23 cellular contexts compared by ENCODE assay signal in the genomic region with DNA sequence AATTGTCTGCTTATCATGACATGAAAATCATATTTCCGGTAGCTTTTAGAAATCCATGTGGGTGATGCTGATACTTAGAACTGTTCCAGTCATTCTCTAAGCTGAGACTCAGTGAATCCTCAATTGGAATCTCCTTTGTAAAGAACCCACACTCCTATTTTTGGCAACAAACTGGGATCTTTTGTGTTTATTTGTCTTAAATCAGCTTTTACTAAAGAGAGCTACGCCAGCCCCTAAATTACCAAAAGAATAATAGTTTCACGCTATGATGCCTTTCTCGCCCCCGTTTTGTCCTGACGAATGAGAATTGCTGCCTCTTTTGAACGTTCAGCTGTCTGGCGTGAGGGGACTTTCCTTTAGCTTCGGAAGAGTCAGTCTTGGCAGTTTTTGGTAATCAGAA.
DNase-seq lines count a peak whose midpoint lies in the region; ATAC-seq, FAIRE-seq and TF ChIP-seq lines count a peak whose summit lies in the region.
"Had no signal": no experiment of that assay in that cellular context is flagged by ENCODE, and none has a peak within 500 bp of the region (broad histone marks: within the 10 kb centered on the region; RNA-seq: fewer than 3 reads in every experiment).

No MANE protein-coding gene starts in this region.

- peak overlapping the region; percentile 24; the same call in 1 of the 2 replicates for H3K18ac ChIP-seq in H1 (ENCODE audit: extremely low read depth, low read length)

- H3K27ac ChIP-seq in ACC112 (ENCODE audit: low read depth, low read length) (peak overlapping the region; percentile 99), HUES64 (ENCODE audit: low read depth, low read length) (peak overlapping the region; percentile 49; the same call in 1 of the 2 replicates), H1 (ENCODE audit: low read depth, low read length) (no peak overlapping the region), parathyroid adenoma (peak overlapping the region; percentile 47)
- H3K27ac ChIP-seq: upper lobe of right lung had no signal

- H3K4ac ChIP-seq in H1 (replicated peaks; ENCODE audit: insufficient read length, low read depth, low read length), result no peak overlapping the region

- H4K91ac ChIP-seq in H1 (replicated peaks; ENCODE audit: insufficient read length, low read length), result no peak overlapping the region

- H3K9me3 ChIP-seq in HUES64 (ENCODE audit: insufficient read depth, low read depth, low read length) (0 out of 2 replicates have a peak, but pooled peaks cover 3% of the 10 kb centered on the region), H1 (ENCODE audit: insufficient read depth in 2 of 2, low read depth in 1 of 2, low read length in 1 of 2) (peaks cover 0 to 4% of the 10 kb centered on the region in 2 experiments; a peak in 1 of 4 replicates), parathyroid adenoma (ENCODE audit: control insufficient read depth, low read length) (no peaks in the 10 kb centered on the region)
- H3K9me3 ChIP-seq: upper lobe of right lung had no signal

- POLR2A ChIA-PET in H1 (lab: Charles Lee; ENCODE audit: partially characterized antibody), result no interaction called here

- no peak for TF ChIP-seq POLR2A in H1 (IDR thresholded peaks at IDR 0.05; ENCODE audit: control extremely low read depth in 1 of 2, low read depth in 2 of 2, low read length in 2 of 2)

- H3K9ac ChIP-seq in HUES64 (ENCODE audit: low read depth, low read length) (0 out of 2 replicates have a peak overlapping the region, but pooled peaks have one; percentile 31), H1 (replicated peaks in 1 of 4; ENCODE audit: extremely low read depth in 1 of 4, low read depth in 3 of 4, low read length in 3 of 4) (no peak overlapping the region), parathyroid adenoma (no peak overlapping the region)

- no peak overlapping the region for H4K5ac ChIP-seq in H1 (ENCODE audit: insufficient read length, low read depth, low read length)

- no peak overlapping the region for H2AK5ac ChIP-seq in H1 (ENCODE audit: low read depth, low read length)

- H3K27me3 ChIP-seq in ACC112 (ENCODE audit: insufficient read depth, low read length) (no peaks in the 10 kb centered on the region), HUES64 (ENCODE audit: insufficient read depth, low read length) (no peaks in the 10 kb centered on the region), H1 (replicated peaks in 1 of 4; ENCODE audit: control insufficient read depth in 3 of 4, extremely low read depth in 1 of 4, insufficient read depth in 3 of 4, low read length in 3 of 4) (no peaks in the 10 kb centered on the region), parathyroid adenoma (ENCODE audit: control insufficient read depth, insufficient read depth, low read length) (no peaks in the 10 kb centered on the region)
- H3K27me3 ChIP-seq: upper lobe of right lung had no signal

- no peaks in the 10 kb centered on the region for H4K20me1 ChIP-seq in H1 (replicated peaks in 1 of 2; ENCODE audit: control insufficient read depth in 1 of 2, insufficient read depth in 2 of 2, low read length in 2 of 2)

- H3K79me1 ChIP-seq in H1 (ENCODE audit: low read depth, low read length), result no peaks in the 10 kb centered on the region

- peak overlapping the region; percentile 92 for H2AFZ ChIP-seq in ACC112 (ENCODE audit: low read length, unreplicated experiment)
- H2AFZ ChIP-seq in H1 (ENCODE audit: low read length), result no peak overlapping the region
- no peak overlapping the region for H2AFZ ChIP-seq in parathyroid adenoma

- TF ChIP-seq RAD21 in H1 (IDR thresholded peaks at IDR 0.05 in 1 of 2, conservative IDR thresholded peaks at IDR 0.05 in 1 of 2; ENCODE audit: low read depth in 2 of 2, low read length in 2 of 2), result no peak

- no peak for ATAC-seq in HG03520 (IDR thresholded peaks at IDR 0.05; ENCODE audit: unreplicated experiment)
- no peak for ATAC-seq in GM19397 (IDR thresholded peaks at IDR 0.05; ENCODE audit: unreplicated experiment)
- ATAC-seq: activated T-helper 17 cell treated with anti-CD3 and anti-CD28 coated beads, Interleukin-2, amount 50 U/mL, for 72 hours; CD8-positive, alpha-beta T cell; left ventricle myocardium superior; Right ventricle myocardium inferior; upper lobe of right lung had no signal

- H3K4me2 ChIP-seq in H1 (ENCODE audit: insufficient read depth in 1 of 2, low read depth in 2 of 2, low read length in 2 of 2) (peak overlapping the region in 1 of 2 experiments; percentile 25; a peak in 2 of 4 replicates), parathyroid adenoma (ENCODE audit: low read length) (no peak overlapping the region)

- H2BK5ac ChIP-seq in H1 (ENCODE audit: low read depth, low read length), result no peak overlapping the region

- H4K8ac ChIP-seq in H1 (ENCODE audit: extremely low read depth, insufficient read depth, low read length), result no peak overlapping the region

- H3K4me3 ChIP-seq in ACC112 (ENCODE audit: low read depth, low read length), result peak overlapping the region; percentile 67
- H3K4me3 ChIP-seq in HUES64 (ENCODE audit: low read length), result no peak overlapping the region; the same call in 1 of the 2 replicates
- peak overlapping the region in 1 of 4 experiments; percentile 26; a peak in 1 of 8 replicates for H3K4me3 ChIP-seq in H1 (ENCODE audit: extremely low read depth in 1 of 4, insufficient read depth in 2 of 4, low read depth in 3 of 4, low read length in 4 of 4)
- H3K4me3 ChIP-seq in parathyroid adenoma (ENCODE audit: low read depth, low read length), result no peak overlapping the region
- H3K4me3 ChIP-seq: upper lobe of right lung had no signal

- TF ChIP-seq CTCF in H1 (IDR thresholded peaks at IDR 0.05; ENCODE audit: control extremely low read depth in 1 of 3, insufficient read depth in 1 of 3, low read depth in 1 of 3, low read length in 3 of 3) (no peak), parathyroid adenoma (IDR thresholded peaks at IDR 0.05) (no peak)

- H2BK12ac ChIP-seq in H1 (ENCODE audit: low read depth, low read length), result no peak overlapping the region

- no peak overlapping the region for H3K23ac ChIP-seq in H1 (ENCODE audit: insufficient read length)

- WGBS in HUES64, result 33% methylated on average over 8 of the region's 9 CpGs
- WGBS in H1 (ENCODE audit: extremely low coverage in 1 of 2, insufficient coverage in 1 of 2, insufficient read length in 1 of 2, insufficient replicate concordance in 2 of 2, low coverage in 1 of 2, low lambda C conversion rate in 2 of 2, missing lambda C conversion rate in 1 of 2), 2 experiments, result 47% methylated on average over 9 of the region's 9 CpGs; no CpG with 5 or more reads in 1 of the 2 experiments

- CTCF ChIA-PET in H1 (lab: Charles Lee; ENCODE audit: partially characterized antibody), result no interaction called here

- no peak overlapping the region for H3K56ac ChIP-seq in H1 (replicated peaks; ENCODE audit: insufficient read length, low read depth, low read length)

- H2BK120ac ChIP-seq in H1 (replicated peaks; ENCODE audit: low read depth, low read length), result no peak overlapping the region

- H3K23me2 ChIP-seq in H1 (ENCODE audit: low read depth, low read length), result no peaks in the 10 kb centered on the region

- no peak overlapping the region for H2BK15ac ChIP-seq in H1 (ENCODE audit: low read length)

- FAIRE-seq in H1 (lab: Jason Lieb, UNC), result no peak
- FAIRE-seq in urothelium cell line (lab: Jason Lieb, UNC), result no peak
- FAIRE-seq: GM19239 had no signal

- no peak for TF ChIP-seq EP300 in H1 (IDR thresholded peaks at IDR 0.05; ENCODE audit: borderline replicate concordance in 1 of 2, low read depth in 2 of 2, low read length in 2 of 2)

- DNase-seq in H1 (ENCODE audit: low read depth in 1 of 2, low spot score in 2 of 2) (peak in 1 of 2 experiments; percentile 32), urothelium cell line (ENCODE audit: low spot score) (no peak)
- no peak for DNase-seq in activated T-cell treated with anti-CD3 and anti-CD28 coated beads, Interleukin-2, amount 50 U/mL, for 48 hours
- DNase-seq: activated CD4-positive, CD25-positive, alpha-beta regulatory T cell; activated CD8-positive, alpha-beta memory T cell treated with anti-CD3 and anti-CD28 coated beads for 24 hours; amygdala; CD8-positive, alpha-beta T cell; cortex of kidney; DND-41; IMR-90; left ventricle myocardium superior; NCI-H524; posterior cingulate gyrus; stimulated activated naive CD4-positive, alpha-beta T cell; upper lobe of right lung had no signal

- H3K4me1 ChIP-seq in ACC112 (ENCODE audit: control insufficient read depth, insufficient read depth, low read length, unreplicated experiment) (peaks cover 15% of the 10 kb centered on the region), HUES64 (ENCODE audit: insufficient read depth, low read length) (peaks cover 15% of the 10 kb centered on the region), H1 (replicated peaks in 1 of 4; ENCODE audit: control insufficient read depth in 3 of 4, insufficient read depth in 4 of 4, low read length in 3 of 4) (peaks cover 1 to 5% (median 3%) of the 10 kb centered on the region in 4 experiments; a peak in 3 of 7 replicates), parathyroid adenoma (no peaks in the 10 kb centered on the region)
- H3K4me1 ChIP-seq: upper lobe of right lung had no signal

- H3K79me2 ChIP-seq in ACC112 (ENCODE audit: control insufficient read depth, insufficient read depth, low read length, unreplicated experiment) (no peaks in the 10 kb centered on the region), H1 (ENCODE audit: control insufficient read depth in 1 of 2, insufficient read depth in 2 of 2, low read length in 2 of 2) (no peaks in the 10 kb centered on the region), parathyroid adenoma (no peaks in the 10 kb centered on the region)

- H3K14ac ChIP-seq in H1 (ENCODE audit: insufficient read length), result no peak overlapping the region

- no peaks in the 10 kb centered on the region for H3K36me3 ChIP-seq in ACC112 (ENCODE audit: insufficient read depth, low read length)
- H3K36me3 ChIP-seq in HUES64 (ENCODE audit: insufficient read depth, low read length), result no peaks in the 10 kb centered on the region
- no peaks in the 10 kb centered on the region for H3K36me3 ChIP-seq in H1 (ENCODE audit: control insufficient read depth in 2 of 4, insufficient read depth in 4 of 4, low read length in 3 of 4)
- H3K36me3 ChIP-seq in parathyroid adenoma (ENCODE audit: control insufficient read depth, insufficient read depth, low read length), result no peaks in the 10 kb centered on the region
- H3K36me3 ChIP-seq: upper lobe of right lung had no signal

- no peak overlapping the region for H2BK20ac ChIP-seq in H1 (ENCODE audit: low read length)

TF ChIP-seq in H1, 55 proteins besides CTCF, POLR2A, EP300 and RAD21:
- no peak for TF ChIP-seq TBP (IDR thresholded peaks at IDR 0.05; ENCODE audit: low read depth, low read length)
- no peak for TF ChIP-seq SP4 (IDR thresholded peaks at IDR 0.05; ENCODE audit: low read length)
